In genomic region chr10:5632430-5632829, GRCh38 we compare ENCODE assay signal across 12 cellular contexts. TPM values are rescaled to one million over a fixed set of nuclear protein-coding genes. Genes with fewer than 3 reads are reported as not detected.
DNase-seq lines count a peak whose midpoint lies in the region; ATAC-seq and TF ChIP-seq lines count a peak whose summit lies in the region.
"Had no signal": no experiment of that assay in that cellular context is flagged by ENCODE, and none has a peak within 500 bp of the region (broad histone marks: within the 10 kb centered on the region; RNA-seq: fewer than 3 reads in every experiment).

No MANE protein-coding gene starts in this region.

- H3K27ac ChIP-seq in ascending aorta (peak overlapping the region; percentile 87 to 88), sigmoid colon (peak overlapping the region in 3 of 4 donors; percentile 8 to 33 (median 25))

- no peaks in the 10 kb centered on the region for H3K27me3 ChIP-seq in ascending aorta
- no peaks in the 10 kb centered on the region for H3K27me3 ChIP-seq in sigmoid colon

- WGBS in sigmoid colon, 2 donors: 22 to 63% methylated on average over 5 of the region's 5 CpGs

- ATAC-seq in GM21423 (IDR thresholded peaks at IDR 0.05; ENCODE audit: unreplicated experiment) (no peak), HG03108 (IDR thresholded peaks at IDR 0.05; ENCODE audit: unreplicated experiment) (no peak)
- ATAC-seq: activated CD8-positive, alpha-beta T cell treated with anti-CD3 and anti-CD28 coated beads for 36 hours had no signal

- intact Hi-C loops in ascending aorta (cut with DNase I) (loop anchor here (2.0 kb wide), 2 partner anchors 34 to 52 kb away; partner anchors contain the start of genes ASB13 and TASOR2), sigmoid colon (cut with DNase I) (no loop called here)

- TF ChIP-seq CTCF in ascending aorta (IDR thresholded peaks at IDR 0.05) (no peak), sigmoid colon (IDR thresholded peaks at IDR 0.05) (no peak)

- no peak for TF ChIP-seq POLR2A in sigmoid colon (IDR thresholded peaks at IDR 0.05)

- TF ChIP-seq EP300 in sigmoid colon (IDR thresholded peaks at IDR 0.05): no peak

- H3K9me3 ChIP-seq in ascending aorta (no peaks in the 10 kb centered on the region), sigmoid colon (no peaks in the 10 kb centered on the region)

- H3K4me3 ChIP-seq in ascending aorta: peak overlapping the region in 1 of 2 donors; percentile 35
- H3K4me3 ChIP-seq in sigmoid colon: no peak overlapping the region

- H3K36me3 ChIP-seq in ascending aorta (no peaks in the 10 kb centered on the region), sigmoid colon (no peaks in the 10 kb centered on the region)

- H3K4me1 ChIP-seq in ascending aorta: peaks cover 6 to 54% of the 10 kb centered on the region in 2 donors
- peaks cover 0 to 20% (median 12%) of the 10 kb centered on the region in 4 donors for H3K4me1 ChIP-seq in sigmoid colon

- DNase-seq in EH (ENCODE audit: low read depth) (peak; percentile 19), ascending aorta (ENCODE audit: low spot score in 2 of 2) (peak in 1 of 2 donors; percentile 89), islet precursor cell (peak; percentile 67), sigmoid colon (no peak), HCEC 1CT (no peak)
- DNase-seq in activated CD4-positive, CD25-positive, alpha-beta regulatory T cell (lab: John Stamatoyannopoulos, UW): no peak
- DNase-seq: activated CD8-positive, alpha-beta T cell treated with anti-CD3 and anti-CD28 coated beads for 36 hours; C1 segment of cervical spinal cord; NCI-H1694 treated with DMSO at 0.1 percent for 48 hours; T-helper 2 cell had no signal

RNA-seq across cellular contexts. Expression of gene ASB13, which starts 34.0 kb away (rescaled TPM):
- 15.3 TPM for total RNA-seq in ascending aorta
- 10 to 100 TPM; 13.2 to 23.5 (median 17.1) TPM for total RNA-seq in sigmoid colon
- 10 to 100 TPM; 26.5 to 52.0 (median 48.0) TPM for polyA plus RNA-seq in sigmoid colon

RNA-seq across cellular contexts. Expression of gene TASOR2, which starts 52.2 kb away (rescaled TPM):
- total RNA-seq in ascending aorta: 12.2 TPM
- 10 to 100 TPM; 56.6 to 66.7 (median 58.8) TPM for total RNA-seq in sigmoid colon
- polyA plus RNA-seq in sigmoid colon: 10 to 100 TPM in 1 of 3 donors, 1 to 10 TPM in 2; 3.5 to 12.7 (median 4.8) TPM

Comparison
In these comparisons a context has a peak if more than half of its experiments do, and no peak if none do; other contexts are left out.
1. DNase-seq: peak in EH (single experiment) and islet precursor cell (single experiment); none in sigmoid colon (single experiment), activated CD4-positive, CD25-positive, alpha-beta regulatory T cell (0 of 4) and HCEC 1CT (single experiment).